In genomic region chr4:84887824-84888223, GRCh38 we compare ENCODE assay signal across 21 cellular contexts.
DNase-seq lines count a peak whose midpoint lies in the region; ATAC-seq and TF ChIP-seq lines count a peak whose summit lies in the region.
"Had no signal": no experiment of that assay in that cellular context is flagged by ENCODE, and none has a peak within 500 bp of the region (broad histone marks: within the 10 kb centered on the region; RNA-seq: fewer than 3 reads in every experiment).

No MANE protein-coding gene starts in this region.

- H3K4me3 ChIP-seq in right atrium auricular region (no peak overlapping the region), fibroblast of pulmonary artery (replicated peaks; ENCODE audit: low read depth, low read length) (no peak overlapping the region)
- H3K4me3 ChIP-seq: A549, lung, transverse colon had no signal

- no peaks in the 10 kb centered on the region for H3K36me3 ChIP-seq in right atrium auricular region
- H3K36me3 ChIP-seq: transverse colon had no signal

- no peak for TF ChIP-seq CTCF in right atrium auricular region (IDR thresholded peaks at IDR 0.05)
- no peak for TF ChIP-seq CTCF in fibroblast of pulmonary artery (IDR thresholded peaks at IDR 0.05; ENCODE audit: low read length, missing control alignments)
- no peak for TF ChIP-seq CTCF in GM10248 (IDR thresholded peaks at IDR 0.05; ENCODE audit: control extremely low read depth, extremely low read depth, low read depth, missing control alignments)

- DNase-seq in Right ventricle myocardium superior (no peak), right atrium auricular region (ENCODE audit: low spot score) (no peak), amniotic epithelial cell (ENCODE audit: low read depth) (peak; percentile 43), fibroblast of pulmonary artery (ENCODE audit: low read depth) (peak; percentile 65), GM10248 (ENCODE audit: extremely low spot score) (no peak), ACHN (no peak)
- DNase-seq: activated CD4-positive, alpha-beta T cell treated with anti-CD3 and anti-CD28 coated beads, Interleukin-2, amount 10 ng/mL, durations not matched to agents 7 days and 5 days; activated naive CD4-positive, alpha-beta T cell treated with anti-CD3 and anti-CD28 coated beads, Interleukin-2, amount 10 ng/mL, durations not matched to agents 7 days and 5 days; activated T-cell treated with anti-CD3 and anti-CD28 coated beads for 4 hours; CD4-positive, alpha-beta memory T cell; DMS79; effector CD8-positive, alpha-beta T cell; natural killer cell; NCI-H1694 treated with DMSO at 0.1 percent for 48 hours; NCI-H510A treated with DMSO at 0.1 percent for 48 hours; transverse colon had no signal

- no peaks in the 10 kb centered on the region for H3K27me3 ChIP-seq in right atrium auricular region
- H3K27me3 ChIP-seq: transverse colon had no signal

- H3K27ac ChIP-seq in right atrium auricular region = peak overlapping the region in 1 of 2 donors; percentile 23
- H3K27ac ChIP-seq: A549, KMS-11, transverse colon had no signal

- in situ Hi-C loops in ACHN (cut with HindIII; ENCODE audit: low pct_ligation_motif_present, low pct_unique_long_range_greater_than_20kb, low sequenced_read_pairs) = no loop called here

- CTCF ChIA-PET in GM10248 (lab: Yijun Ruan, JAX) = no interaction called here

- no peaks in the 10 kb centered on the region for H3K9me3 ChIP-seq in right atrium auricular region
- H3K9me3 ChIP-seq: A549, transverse colon had no signal

- intact Hi-C loops in Right ventricle myocardium superior (cut with DNase I) = no loop called here

- POLR2A ChIA-PET in GM10248 (lab: Yijun Ruan, JAX) = no interaction called here

- ATAC-seq in Right ventricle myocardium superior (ENCODE audit: poor library complexity) (peak; percentile 38), HG02759 (IDR thresholded peaks at IDR 0.05; ENCODE audit: unreplicated experiment) (no peak), GM21390 (IDR thresholded peaks at IDR 0.05; ENCODE audit: unreplicated experiment) (no peak)
- ATAC-seq: A549, natural killer cell had no signal

- peaks cover 0 to 14% of the 10 kb centered on the region in 2 donors for H3K4me1 ChIP-seq in right atrium auricular region
- H3K4me1 ChIP-seq: transverse colon had no signal

Comparison
In these comparisons a context has a peak if more than half of its experiments do, and no peak if none do; other contexts are left out.
1. DNase-seq: peak in amniotic epithelial cell (single experiment) and fibroblast of pulmonary artery (single experiment); none in Right ventricle myocardium superior (single experiment), right atrium auricular region (single experiment), GM10248 (single experiment) and ACHN (single experiment).